9 cellular contexts compared by ENCODE assay signal in the genomic region with DNA sequence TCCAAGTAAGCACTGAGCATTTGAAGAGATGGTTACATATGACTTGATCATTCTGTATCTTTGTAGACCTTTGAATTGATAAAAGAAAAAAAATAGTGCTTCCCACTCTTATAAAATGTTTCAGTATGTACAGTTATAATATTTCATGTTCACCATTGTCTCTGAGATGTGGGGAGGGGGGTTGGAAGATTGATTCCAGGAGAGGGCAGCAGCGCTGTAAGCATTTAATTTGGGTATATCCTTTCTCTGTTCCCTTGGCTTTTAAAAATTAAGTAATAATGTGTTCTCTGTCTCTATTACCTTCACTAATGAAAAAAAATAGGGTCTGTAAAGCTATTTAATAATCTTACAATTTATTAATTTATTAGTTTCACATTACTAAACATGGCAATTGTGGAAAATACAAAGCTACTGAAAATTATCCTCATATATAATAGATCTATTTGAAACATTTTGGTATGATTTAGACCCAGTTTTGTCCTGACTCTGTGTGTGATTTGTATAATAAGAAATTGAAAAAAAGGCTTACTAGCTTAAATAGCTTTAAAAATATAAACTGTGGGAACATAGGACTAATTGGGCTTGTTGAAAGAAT.
DNase-seq lines count a peak whose midpoint lies in the region; ATAC-seq and FAIRE-seq lines count a peak whose summit lies in the region.
"Had no signal": no experiment of that assay in that cellular context is flagged by ENCODE, and none has a peak within 500 bp of the region (broad histone marks: within the 10 kb centered on the region; RNA-seq: fewer than 3 reads in every experiment).

No MANE protein-coding gene starts in this region.

- peak; percentile 63 for DNase-seq in Caki2 (ENCODE audit: low read depth)
- DNase-seq in HT-29 (ENCODE audit: low spot score) = peak; percentile 54
- DNase-seq in SK-MEL-5 (ENCODE audit: low read depth, low spot score) = peak; percentile 75
- no peak for DNase-seq in hepatic stellate cell (ENCODE audit: low spot score)
- DNase-seq in occipital lobe (lab: John Stamatoyannopoulos, UW) = no peak
- no peak for DNase-seq in epidermal melanocyte (ENCODE audit: insufficient read length, low spot score)
- DNase-seq: stimulated activated CD4-positive, alpha-beta T cell treated with anti-CD3 and anti-CD28 coated beads, Interleukin-4, amount 100 ng/mL, for 1 hour had no signal

- in situ Hi-C loops in Caki2 (cut with HindIII; ENCODE audit: low pct_unique_long_range_greater_than_20kb, low sequenced_read_pairs) = no loop called here
- in situ Hi-C loops in SK-MEL-5 (cut with HindIII; ENCODE audit: low pct_unique_long_range_greater_than_20kb, low sequenced_read_pairs) = no loop called here

- peak; percentile 60 for FAIRE-seq in islet of Langerhans (lab: Jason Lieb, UNC)

- ATAC-seq in GM19467 (IDR thresholded peaks at IDR 0.05; ENCODE audit: unreplicated experiment) = no peak

Comparison
In these comparisons a context has a peak if more than half of its experiments do, and no peak if none do; other contexts are left out.
1. DNase-seq: peak in Caki2 (single experiment), HT-29 (single experiment) and SK-MEL-5 (single experiment); none in hepatic stellate cell (single experiment), occipital lobe (single experiment) and epidermal melanocyte (single experiment).